ENCODE assay signal across 12 cellular contexts in genomic region chr18:46416706-46417638, GRCh38.
DNase-seq lines count a peak whose midpoint lies in the region; ATAC-seq and TF ChIP-seq lines count a peak whose summit lies in the region.
"Had no signal": no experiment of that assay in that cellular context is flagged by ENCODE, and none has a peak within 500 bp of the region (broad histone marks: within the 10 kb centered on the region; RNA-seq: fewer than 3 reads in every experiment).

No MANE protein-coding gene starts in this region.

- no peaks in the 10 kb centered on the region for H3K36me3 Mint-ChIP-seq in activated CD8-positive, alpha-beta memory T cell treated with anti-CD3 and anti-CD28 coated beads, Interleukin-2, amount 10 ng/mL, durations not matched to agents 7 days and 5 days
- peaks cover 5% of the 10 kb centered on the region for H3K36me3 Mint-ChIP-seq in stimulated activated effector memory CD8-positive, alpha-beta T cell treated with anti-CD3 and anti-CD28 coated beads, Interleukin-12 subunit alpha, Interleukin-12 subunit beta, amount 100 ng/mL, for 72 hours
- H3K36me3 Mint-ChIP-seq: CD14-positive monocyte had no signal

- H3K9me3 ChIP-seq in OCI-LY7 (ENCODE audit: low read length), result no peaks in the 10 kb centered on the region

- H3K36me3 ChIP-seq in OCI-LY7 (ENCODE audit: insufficient read depth, low read length), result no peaks in the 10 kb centered on the region

- H3K4me3 ChIP-seq in OCI-LY7 (ENCODE audit: low read depth, low read length, poor library complexity, severe bottlenecking), result no peak overlapping the region
- H3K4me3 ChIP-seq: PC-9 had no signal

- H3K4me3 Mint-ChIP-seq in activated CD8-positive, alpha-beta memory T cell treated with anti-CD3 and anti-CD28 coated beads, Interleukin-2, amount 10 ng/mL, durations not matched to agents 7 days and 5 days, result no peak overlapping the region
- H3K4me3 Mint-ChIP-seq in stimulated activated effector memory CD8-positive, alpha-beta T cell treated with anti-CD3 and anti-CD28 coated beads, Interleukin-12 subunit alpha, Interleukin-12 subunit beta, amount 100 ng/mL, for 72 hours, result no peak overlapping the region
- H3K4me3 Mint-ChIP-seq: CD14-positive monocyte; central memory CD8-positive, alpha-beta T cell had no signal

- no peaks in the 10 kb centered on the region for H3K9me3 Mint-ChIP-seq in activated CD8-positive, alpha-beta memory T cell treated with anti-CD3 and anti-CD28 coated beads, Interleukin-2, amount 10 ng/mL, durations not matched to agents 7 days and 5 days (ENCODE audit: low read depth)
- no peaks in the 10 kb centered on the region for H3K9me3 Mint-ChIP-seq in stimulated activated effector memory CD8-positive, alpha-beta T cell treated with anti-CD3 and anti-CD28 coated beads, Interleukin-12 subunit alpha, Interleukin-12 subunit beta, amount 100 ng/mL, for 72 hours
- H3K9me3 Mint-ChIP-seq: CD14-positive monocyte; central memory CD8-positive, alpha-beta T cell had no signal

- POLR2A ChIA-PET in OCI-LY7 (lab: Charles Lee), result no interaction called here

- H3K27ac ChIP-seq in OCI-LY7 (ENCODE audit: low read depth, low read length, poor library complexity, severe bottlenecking), result no peak overlapping the region
- H3K27ac ChIP-seq: PC-9 had no signal

- no peak overlapping the region for H3K4me2 ChIP-seq in OCI-LY7 (ENCODE audit: low read length)
- H3K4me2 ChIP-seq: PC-9 had no signal

- H3K27me3 Mint-ChIP-seq in activated CD8-positive, alpha-beta memory T cell treated with anti-CD3 and anti-CD28 coated beads, Interleukin-2, amount 10 ng/mL, durations not matched to agents 7 days and 5 days, result no peaks in the 10 kb centered on the region
- H3K27me3 Mint-ChIP-seq: central memory CD8-positive, alpha-beta T cell had no signal

- no peaks in the 10 kb centered on the region for H3K79me2 ChIP-seq in OCI-LY7 (ENCODE audit: insufficient read depth, low read depth, low read length)

- no peaks in the 10 kb centered on the region for H3K4me1 ChIP-seq in OCI-LY7 (ENCODE audit: insufficient read depth, low read length, poor library complexity, severe bottlenecking)

- CTCF ChIA-PET in activated CD8-positive, alpha-beta memory T cell treated with anti-CD3 and anti-CD28 coated beads, Interleukin-2, amount 10 ng/mL, durations not matched to agents 7 days and 5 days (lab: Charles Lee), result no interaction called here
- CTCF ChIA-PET in OCI-LY7 (lab: Charles Lee; ENCODE audit: unreplicated experiment), result no interaction called here

- BruUV-seq in OCI-LY7 (replicated peaks; lab: Mats Ljungman, UMichigan), result no TSS peak

- TF ChIP-seq CTCF in OCI-LY7 (conservative IDR thresholded peaks at IDR 0.05; ENCODE audit: low read length), result no peak

- no peaks in the 10 kb centered on the region for H4K20me1 ChIP-seq in OCI-LY7 (ENCODE audit: insufficient read depth, low read length)

- peaks cover 5% of the 10 kb centered on the region for H3K4me1 Mint-ChIP-seq in activated CD8-positive, alpha-beta memory T cell treated with anti-CD3 and anti-CD28 coated beads, Interleukin-2, amount 10 ng/mL, durations not matched to agents 7 days and 5 days
- H3K4me1 Mint-ChIP-seq in stimulated activated effector memory CD8-positive, alpha-beta T cell treated with anti-CD3 and anti-CD28 coated beads, Interleukin-12 subunit alpha, Interleukin-12 subunit beta, amount 100 ng/mL, for 72 hours, result no peaks in the 10 kb centered on the region
- H3K4me1 Mint-ChIP-seq: CD14-positive monocyte; central memory CD8-positive, alpha-beta T cell had no signal

- peak; percentile 53 for ATAC-seq in activated CD8-positive, alpha-beta memory T cell treated with anti-CD3 and anti-CD28 coated beads, Interleukin-2, amount 10 ng/mL, durations not matched to agents 7 days and 5 days
- ATAC-seq in HG02588 (IDR thresholded peaks at IDR 0.05; ENCODE audit: unreplicated experiment), result peak; percentile 51
- ATAC-seq in stimulated activated effector memory CD8-positive, alpha-beta T cell treated with anti-CD3 and anti-CD28 coated beads, Interleukin-12 subunit alpha, Interleukin-12 subunit beta, amount 100 ng/mL, for 72 hours, result peak; percentile 53

- DNase-seq in activated CD8-positive, alpha-beta memory T cell treated with anti-CD3 and anti-CD28 coated beads, Interleukin-2, amount 10 ng/mL, durations not matched to agents 7 days and 5 days, result no peak
- no peak for DNase-seq in activated CD8-positive, alpha-beta memory T cell treated with anti-CD3 and anti-CD28 coated beads for 24 hours
- DNase-seq in OCI-LY7 (ENCODE audit: low spot score) (peak; percentile 15), activated gamma-delta T cell treated with Interleukin-2 at 50 U/mL for 16 hours (no peak), SKM-1 (lab: John Stamatoyannopoulos, UW; ENCODE audit: unreplicated experiment) (no peak)
- DNase-seq in stimulated activated effector memory CD8-positive, alpha-beta T cell treated with anti-CD3 and anti-CD28 coated beads, Interleukin-12 subunit alpha, Interleukin-12 subunit beta, amount 100 ng/mL, for 72 hours (ENCODE audit: low spot score in 2 of 2), result no peak
- DNase-seq in stimulated activated CD4-positive, alpha-beta T cell treated with anti-CD3 and anti-CD28 coated beads, Interleukin-2, amount 100 ng/mL, for 48 hours, result no peak
- DNase-seq: hypothalamus, PC-9 had no signal

- intact Hi-C loops in OCI-LY7 (cut with micrococcal nuclease; ENCODE audit: unreplicated experiment), result no loop called here

- H3K27ac Mint-ChIP-seq in activated CD8-positive, alpha-beta memory T cell treated with anti-CD3 and anti-CD28 coated beads, Interleukin-2, amount 10 ng/mL, durations not matched to agents 7 days and 5 days, result no peak overlapping the region
- no peak overlapping the region for H3K27ac Mint-ChIP-seq in stimulated activated effector memory CD8-positive, alpha-beta T cell treated with anti-CD3 and anti-CD28 coated beads, Interleukin-12 subunit alpha, Interleukin-12 subunit beta, amount 100 ng/mL, for 72 hours
- H3K27ac Mint-ChIP-seq: CD14-positive monocyte had no signal

- no peak overlapping the region for H2AFZ ChIP-seq in OCI-LY7 (ENCODE audit: low read length)
- H2AFZ ChIP-seq: PC-9 had no signal

- H3K9me2 ChIP-seq in OCI-LY7 (ENCODE audit: insufficient read depth, low read length), result no peaks in the 10 kb centered on the region
